Comparison of ENCODE assay signal across 16 cellular contexts in genomic region chr6:158109744-158110143, GRCh38.
"Had no signal": no experiment of that assay in that cellular context is flagged by ENCODE, and none has a peak within 500 bp of the region (broad histone marks: within the 10 kb centered on the region; RNA-seq: fewer than 3 reads in every experiment).

No MANE protein-coding gene starts in this region.

- H3K27ac ChIP-seq: gastrocnemius medialis, heart right ventricle, neutrophil, prostate gland, upper lobe of left lung, WERI-Rb-1 had no signal

- H3K9me3 ChIP-seq: gastrocnemius medialis, heart right ventricle, neutrophil, prostate gland, upper lobe of left lung had no signal

- ATAC-seq: activated naive CD4-positive, alpha-beta T cell treated with anti-CD3 and anti-CD28 coated beads, Interleukin-2, amount 50 U/mL, for 72 hours; gastrocnemius medialis; heart right ventricle; naive thymus-derived CD4-positive, alpha-beta T cell; sciatic nerve; T-cell had no signal

- H3K27ac Mint-ChIP-seq: T-cell had no signal

- H3K4me1 Mint-ChIP-seq: T-cell had no signal

- H3K36me3 ChIP-seq: prostate gland had no signal

- H3K9me3 Mint-ChIP-seq: activated naive CD4-positive, alpha-beta T cell treated with anti-CD3 and anti-CD28 coated beads, Interleukin-2, amount 50 U/mL, for 72 hours; naive thymus-derived CD4-positive, alpha-beta T cell; T-cell had no signal

- H3K27me3 Mint-ChIP-seq: naive thymus-derived CD4-positive, alpha-beta T cell; T-cell had no signal

- H3K4me3 ChIP-seq: gastrocnemius medialis, heart right ventricle, prostate gland, upper lobe of left lung had no signal

- H3K4me3 Mint-ChIP-seq: naive thymus-derived CD4-positive, alpha-beta T cell; T-cell had no signal

- H3K4me1 ChIP-seq: gastrocnemius medialis, heart right ventricle, prostate gland, upper lobe of left lung had no signal

- DNase-seq: activated CD4-positive, alpha-beta T cell treated with anti-CD3 and anti-CD28 coated beads for 4 hours; activated CD8-positive, alpha-beta memory T cell treated with anti-CD3 and anti-CD28 coated beads for 24 hours; activated effector memory CD4-positive, alpha-beta T cell treated with anti-CD3 and anti-CD28 coated beads, Interleukin-2, amount 50 U/mL, for 16 hours; activated T-cell treated with anti-CD3 and anti-CD28 coated beads for 4 hours; gastrocnemius medialis; heart right ventricle; naive thymus-derived CD4-positive, alpha-beta T cell; stimulated activated CD4-positive, alpha-beta T cell treated with anti-CD3 and anti-CD28 coated beads, Interleukin-12 subunit alpha, Interleukin-12 subunit beta, amount 100 ng/mL, for 4 hours; stimulated activated naive CD4-positive, alpha-beta T cell; T-cell; upper lobe of left lung; WERI-Rb-1 had no signal

- H3K27me3 ChIP-seq: gastrocnemius medialis, heart right ventricle, neutrophil, upper lobe of left lung had no signal
